ENCODE assay signal across 22 cellular contexts in genomic region chr11:117378966-117379865, GRCh38. TPM values are rescaled to one million over a fixed set of nuclear protein-coding genes. Genes with fewer than 3 reads are reported as not detected.
DNase-seq lines count a peak whose midpoint lies in the region; ATAC-seq, FAIRE-seq and TF ChIP-seq lines count a peak whose summit lies in the region.
"Had no signal": no experiment of that assay in that cellular context is flagged by ENCODE, and none has a peak within 500 bp of the region (broad histone marks: within the 10 kb centered on the region; RNA-seq: fewer than 3 reads in every experiment).

No MANE protein-coding gene starts in this region.

- 83 to 84% methylated on average over 12 of the region's 12 CpGs for WGBS in pancreas, 2 donors

- TF ChIP-seq POLR2A in GM18505 (IDR thresholded peaks at IDR 0.05; ENCODE audit: borderline replicate concordance, extremely low read depth, insufficient read depth, insufficient read length), result no peak

- DNase-seq in NCI-H69 (lab: John Stamatoyannopoulos, UW) (peak; percentile 36), cerebellum (ENCODE audit: low spot score) (peak; percentile 89), left ventricle myocardium inferior (peak; percentile 43), sciatic nerve (ENCODE audit: low spot score) (peak; percentile 36), pancreas (no peak)
- DNase-seq: activated CD4-positive, alpha-beta T cell treated with anti-CD3 and anti-CD28 coated beads, Interleukin-2, amount 10 ng/mL, durations not matched to agents 7 days and 5 days; activated naive CD4-positive, alpha-beta T cell treated with anti-CD3 and anti-CD28 coated beads, Interleukin-2, amount 50 U/mL, for 16 hours; activated T-cell treated with anti-CD3 and anti-CD28 coated beads, Interleukin-2, amount 50 U/mL, for 1 hour; BE2C; brain microvascular endothelial cell; Calu3; GDM1; left colon; NCI-H2029; NCI-H748 treated with DMSO at 0.1 percent for 48 hours; occipital lobe had no signal

- intact Hi-C loops in left ventricle myocardium inferior (cut with micrococcal nuclease), result no loop called here
- intact Hi-C loops in sciatic nerve (cut with DNase I), result no loop called here
- intact Hi-C loops in pancreas (cut with DNase I), result no loop called here

- TF ChIP-seq CTCF in left ventricle myocardium inferior (IDR thresholded peaks at IDR 0.05; ENCODE audit: borderline replicate concordance) (no peak), pancreas (IDR thresholded peaks at IDR 0.05) (no peak)

- no peaks in the 10 kb centered on the region for H3K9me3 ChIP-seq in left ventricle myocardium inferior (replicated peaks)
- H3K9me3 ChIP-seq in pancreas, result no peaks in the 10 kb centered on the region
- H3K9me3 ChIP-seq: BE2C, tibial nerve had no signal

- H3K4me1 ChIP-seq in left ventricle myocardium inferior, result peaks cover 34% of the 10 kb centered on the region
- no peaks in the 10 kb centered on the region for H3K4me1 ChIP-seq in pancreas
- H3K4me1 ChIP-seq: BE2C, tibial nerve had no signal

- peaks cover 49% of the 10 kb centered on the region for H3K36me3 ChIP-seq in left ventricle myocardium inferior
- H3K36me3 ChIP-seq in pancreas, result peaks cover 0 to 48% (median 17%) of the 10 kb centered on the region in 3 donors

- no peak overlapping the region for H3K4me3 ChIP-seq in left ventricle myocardium inferior
- no peak overlapping the region for H3K4me3 ChIP-seq in pancreas
- H3K4me3 ChIP-seq: GM23338, tibial nerve had no signal

- H3K27me3 ChIP-seq in left ventricle myocardium inferior (ENCODE audit: low read depth), result no peaks in the 10 kb centered on the region
- H3K27me3 ChIP-seq in pancreas, result no peaks in the 10 kb centered on the region
- H3K27me3 ChIP-seq: BE2C, brain microvascular endothelial cell, tibial nerve had no signal

- no peak for FAIRE-seq in pancreas (lab: Jason Lieb, UNC)
- FAIRE-seq: GM12892, TTC549 had no signal

- ATAC-seq in sciatic nerve, result no peak
- ATAC-seq in pancreas, result no peak
- ATAC-seq in GM18505 (IDR thresholded peaks at IDR 0.05; ENCODE audit: unreplicated experiment), result no peak
- ATAC-seq in GM18520 (IDR thresholded peaks at IDR 0.05; ENCODE audit: unreplicated experiment), result no peak
- ATAC-seq: GM23338, left colon had no signal

- H3K27ac ChIP-seq in left ventricle myocardium inferior (replicated peaks) (peak overlapping the region; percentile 56), pancreas (no peak overlapping the region)
- H3K27ac ChIP-seq: brain microvascular endothelial cell, tibial nerve had no signal

RNA-seq across cellular contexts. Expression of gene CEP164, which starts 51.6 kb away (rescaled TPM):
- total RNA-seq in cerebellum, result 35.1 TPM
- total RNA-seq in left ventricle myocardium inferior, result 5.9 TPM
- total RNA-seq in sciatic nerve, result 46.4 TPM
- total RNA-seq in pancreas, result 10 to 100 TPM; 12.9 to 27.4 (median 23.7) TPM
- 10 to 100 TPM; 42.1 to 56.3 TPM for polyA plus RNA-seq in pancreas

Comparison
In these comparisons a context has a peak if more than half of its experiments do, and no peak if none do; other contexts are left out.
1. DNase-seq: peak in NCI-H69 (single experiment), cerebellum (single experiment), left ventricle myocardium inferior (single experiment) and sciatic nerve (single experiment); none in pancreas (0 of 6).